14 cellular contexts compared by ENCODE assay signal in genomic region chr18:10558967-10559298, GRCh38. TPM values are rescaled to one million over a fixed set of nuclear protein-coding genes. Genes with fewer than 3 reads are reported as not detected.
DNase-seq lines count a peak whose midpoint lies in the region; ATAC-seq lines count a peak whose summit lies in the region.
"Had no signal": no experiment of that assay in that cellular context is flagged by ENCODE, and none has a peak within 500 bp of the region (broad histone marks: within the 10 kb centered on the region; RNA-seq: fewer than 3 reads in every experiment).

No MANE protein-coding gene starts in this region.

- WGBS in neuronal stem cell (ENCODE audit: extremely low coverage in 2 of 2, insufficient read length in 2 of 2, insufficient replicate concordance in 1 of 2), 2 donors = no CpG with 5 or more reads among the region's 4 CpGs

- peak overlapping the region; percentile 40 for H4K91ac ChIP-seq in neuronal stem cell (ENCODE audit: low read depth, low read length, poor library complexity)

- no peak overlapping the region for H3K9ac ChIP-seq in Karpas-422 (ENCODE audit: low read length)
- no peak overlapping the region for H3K9ac ChIP-seq in neuronal stem cell (ENCODE audit: low read depth, low read length, poor library complexity)
- H3K9ac ChIP-seq: GM23248 had no signal

- H4K20me1 ChIP-seq in Karpas-422 (ENCODE audit: insufficient read depth, low read depth, low read length) = no peaks in the 10 kb centered on the region

- H3K4me2 ChIP-seq in Karpas-422 (ENCODE audit: low read depth, low read length, poor library complexity, severe bottlenecking) (no peak overlapping the region), neuronal stem cell (ENCODE audit: insufficient read depth, low read length, poor library complexity, severe bottlenecking) (no peak overlapping the region)

- no peaks in the 10 kb centered on the region for H3K79me2 ChIP-seq in Karpas-422 (ENCODE audit: low read length)

- H3K9me2 ChIP-seq in Karpas-422 (replicated peaks; ENCODE audit: insufficient read depth, low read length) = no peaks in the 10 kb centered on the region

- peaks cover 20% of the 10 kb centered on the region for H3K4me1 ChIP-seq in Karpas-422 (ENCODE audit: low read length)
- H3K4me1 ChIP-seq in neuronal stem cell (ENCODE audit: control insufficient read depth in 2 of 2, insufficient read depth in 1 of 2, low read depth in 1 of 2, low read length in 2 of 2) = peaks cover 0 to 4% of the 10 kb centered on the region in 2 donors
- H3K4me1 ChIP-seq: Caco-2, HAP-1 had no signal

- H2BK120ac ChIP-seq in neuronal stem cell (ENCODE audit: low read depth, low read length) = no peak overlapping the region

- H3K27ac ChIP-seq in Karpas-422 (ENCODE audit: low read length) (0 out of 2 replicates have a peak overlapping the region, but pooled peaks have one; percentile 55), neuronal stem cell (replicated peaks; ENCODE audit: low read length) (no peak overlapping the region)
- H3K27ac ChIP-seq: C4-2B, GM23248 had no signal

- no peak overlapping the region for H2AK5ac ChIP-seq in neuronal stem cell (ENCODE audit: low read depth, low read length)

- DNase-seq in Right ventricle myocardium inferior (ENCODE audit: missing footprints) = peak; percentile 31
- DNase-seq in Right ventricle myocardium superior = no peak
- no peak for DNase-seq in Karpas-422
- DNase-seq in neuronal stem cell (ENCODE audit: low spot score) = no peak
- DNase-seq in activated effector memory CD4-positive, alpha-beta T cell treated with Interleukin-2 at 50 U/mL for 16 hours = no peak
- no peak for DNase-seq in pons (ENCODE audit: low spot score)
- no peak for DNase-seq in NCI-H2029 (lab: John Stamatoyannopoulos, UW)
- DNase-seq: Caco-2; CD4-positive, alpha-beta T cell; DMS79 treated with DMSO at 0.1 percent for 48 hours; EL; GM23248 had no signal

- H3K79me1 ChIP-seq in neuronal stem cell (ENCODE audit: low read depth, low read length) = no peaks in the 10 kb centered on the region

- H3K27me3 ChIP-seq in Karpas-422 (ENCODE audit: low read length) = no peaks in the 10 kb centered on the region
- H3K27me3 ChIP-seq in neuronal stem cell (ENCODE audit: control insufficient read depth in 3 of 3, insufficient read depth in 3 of 3, low read depth in 1 of 3, low read length in 3 of 3) = no peaks in the 10 kb centered on the region

- no peaks in the 10 kb centered on the region for H3K9me3 ChIP-seq in Karpas-422 (ENCODE audit: low read length)
- H3K9me3 ChIP-seq in neuronal stem cell (replicated peaks in 1 of 2; ENCODE audit: control insufficient read depth in 2 of 2, insufficient read depth in 1 of 2, low read depth in 1 of 2, low read length in 2 of 2) = peaks cover 4 to 12% of the 10 kb centered on the region in 2 donors
- H3K9me3 ChIP-seq: Caco-2, HAP-1 had no signal

- H4K8ac ChIP-seq in neuronal stem cell (ENCODE audit: low read depth, low read length) = no peak overlapping the region

- H2BK12ac ChIP-seq in neuronal stem cell (ENCODE audit: low read length) = no peak overlapping the region

- H3K4me3 ChIP-seq in Karpas-422 (ENCODE audit: low read length) = no peak overlapping the region
- H3K4me3 ChIP-seq in neuronal stem cell (ENCODE audit: low read length in 2 of 2) = no peak overlapping the region
- H3K4me3 ChIP-seq: GM23248, HAP-1 had no signal

- H2BK15ac ChIP-seq in neuronal stem cell (ENCODE audit: low read length) = no peak overlapping the region

- intact Hi-C loops in Right ventricle myocardium inferior (cut with DNase I) = no loop called here
- intact Hi-C loops in Right ventricle myocardium superior (cut with DNase I) = no loop called here

- ATAC-seq in Right ventricle myocardium inferior (no peak), Right ventricle myocardium superior (ENCODE audit: poor library complexity) (no peak)

- no peak overlapping the region for H3K4ac ChIP-seq in neuronal stem cell (ENCODE audit: low read length)

- H3K23ac ChIP-seq in neuronal stem cell (ENCODE audit: low read depth, low read length, poor library complexity) = no peak overlapping the region

- no peak overlapping the region for H3K14ac ChIP-seq in neuronal stem cell (ENCODE audit: low read length)

- H3K18ac ChIP-seq in neuronal stem cell (ENCODE audit: low read length) = no peak overlapping the region

- H3K36me3 ChIP-seq in Karpas-422 (ENCODE audit: insufficient read depth, low read length) = peaks cover 5% of the 10 kb centered on the region; the same call in 1 of the 2 replicates
- H3K36me3 ChIP-seq in neuronal stem cell (replicated peaks in 1 of 2; ENCODE audit: control insufficient read depth in 2 of 2, insufficient read depth in 2 of 2, low read length in 2 of 2) = peaks cover 5 to 41% of the 10 kb centered on the region in 2 donors

- H2AFZ ChIP-seq in Karpas-422 (ENCODE audit: low read length) (no peak overlapping the region), neuronal stem cell (ENCODE audit: low read length) (no peak overlapping the region)
- H2AFZ ChIP-seq: GM23248 had no signal

- no peak overlapping the region for H2BK5ac ChIP-seq in neuronal stem cell (ENCODE audit: low read length)

RNA-seq across cellular contexts. Expression of gene NAPG, which starts 33.1 kb away (rescaled TPM):
- total RNA-seq in Right ventricle myocardium inferior (30.8 TPM), Right ventricle myocardium superior (25.8 TPM)
- 33.4 and 50.4 TPM in 2 replicates for total RNA-seq in Karpas-422 (2014; rRNA removed; shearing (Covaris generic); ENCODE audit: low replicate concordance)
- 13.8 TPM for polyA plus RNA-seq in neuronal stem cell (2013, experiment 1 of 2)
- polyA plus RNA-seq in neuronal stem cell (2013, experiment 2 of 2) = 14.8 TPM
